19 cellular contexts compared by ENCODE assay signal in genomic region chr15:60570936-60571530, GRCh38.
DNase-seq lines count a peak whose midpoint lies in the region; ATAC-seq, FAIRE-seq and TF ChIP-seq lines count a peak whose summit lies in the region.
"Had no signal": no experiment of that assay in that cellular context is flagged by ENCODE, and none has a peak within 500 bp of the region (broad histone marks: within the 10 kb centered on the region; RNA-seq: fewer than 3 reads in every experiment).

No MANE protein-coding gene starts in this region.

- peaks cover 86% of the 10 kb centered on the region for H3K4me1 Mint-ChIP-seq in activated naive CD4-positive, alpha-beta T cell treated with anti-CD3 and anti-CD28 coated beads, Interleukin-2, amount 10 ng/mL, durations not matched to agents 7 days and 5 days
- H3K4me1 Mint-ChIP-seq in activated CD8-positive, alpha-beta T cell treated with anti-CD3 and anti-CD28 coated beads for 36 hours (ENCODE audit: low read depth), result peaks cover 89% of the 10 kb centered on the region

- H3K27me3 Mint-ChIP-seq in activated naive CD4-positive, alpha-beta T cell treated with anti-CD3 and anti-CD28 coated beads, Interleukin-2, amount 10 ng/mL, durations not matched to agents 7 days and 5 days, result no peaks in the 10 kb centered on the region
- no peaks in the 10 kb centered on the region for H3K27me3 Mint-ChIP-seq in activated CD8-positive, alpha-beta T cell treated with anti-CD3 and anti-CD28 coated beads for 36 hours

- no peak for DNase-seq in activated naive CD4-positive, alpha-beta T cell treated with anti-CD3 and anti-CD28 coated beads, Interleukin-2, amount 10 ng/mL, durations not matched to agents 7 days and 5 days
- DNase-seq in activated naive CD4-positive, alpha-beta T cell treated with anti-CD3 and anti-CD28 coated beads, Interleukin-2, amount 50 U/mL, for 16 hours, result no peak
- no peak for DNase-seq in activated CD8-positive, alpha-beta T cell treated with anti-CD3 and anti-CD28 coated beads for 36 hours
- no peak for DNase-seq in AG20443 (ENCODE audit: low spot score)
- no peak for DNase-seq in MV-4-11 (lab: John Stamatoyannopoulos, UW)
- DNase-seq: activated CD4-positive, alpha-beta T cell treated with anti-CD3 and anti-CD28 coated beads for 1 hour; caudate nucleus; dorsolateral prefrontal cortex; left lung; NCI-H1092 treated with DMSO at 0.1 percent for 48 hours; NCI-H2081 treated with DMSO at 0.1 percent for 48 hours; NCI-H510A; RPMI8226 had no signal

- H3K9me3 Mint-ChIP-seq in activated naive CD4-positive, alpha-beta T cell treated with anti-CD3 and anti-CD28 coated beads, Interleukin-2, amount 10 ng/mL, durations not matched to agents 7 days and 5 days, result no peaks in the 10 kb centered on the region
- H3K9me3 Mint-ChIP-seq in activated CD8-positive, alpha-beta T cell treated with anti-CD3 and anti-CD28 coated beads for 36 hours, result no peaks in the 10 kb centered on the region

- H3K27ac Mint-ChIP-seq in activated naive CD4-positive, alpha-beta T cell treated with anti-CD3 and anti-CD28 coated beads, Interleukin-2, amount 10 ng/mL, durations not matched to agents 7 days and 5 days, result peak overlapping the region; percentile 69
- H3K27ac Mint-ChIP-seq in activated CD8-positive, alpha-beta T cell treated with anti-CD3 and anti-CD28 coated beads for 36 hours, result peak overlapping the region; percentile 86

- no peak for TF ChIP-seq CTCF in activated CD8-positive, alpha-beta T cell treated with anti-CD3 and anti-CD28 coated beads for 36 hours (IDR thresholded peaks at IDR 0.05)

- no peak overlapping the region for H3K4me3 Mint-ChIP-seq in activated naive CD4-positive, alpha-beta T cell treated with anti-CD3 and anti-CD28 coated beads, Interleukin-2, amount 10 ng/mL, durations not matched to agents 7 days and 5 days
- peak overlapping the region; percentile 29 for H3K4me3 Mint-ChIP-seq in activated CD8-positive, alpha-beta T cell treated with anti-CD3 and anti-CD28 coated beads for 36 hours

- POLR2A ChIA-PET in activated CD8-positive, alpha-beta T cell treated with anti-CD3 and anti-CD28 coated beads for 36 hours (lab: Charles Lee), result interaction anchor here (0.7 to 3.2 kb wide), 5 partner anchors 11 to 31 kb away, joined by 3 to 19 read pairs (median 5); no protein-coding TSS in a partner anchor

- peak; percentile 30 for FAIRE-seq in islet of Langerhans (lab: Jason Lieb, UNC)
- FAIRE-seq: GM12892 had no signal

- intact Hi-C loops in activated CD8-positive, alpha-beta T cell treated with anti-CD3 and anti-CD28 coated beads for 36 hours (cut with micrococcal nuclease), result no loop called here

- no peak for ATAC-seq in activated CD8-positive, alpha-beta T cell treated with anti-CD3 and anti-CD28 coated beads for 36 hours
- ATAC-seq in HG02852 (IDR thresholded peaks at IDR 0.05; ENCODE audit: unreplicated experiment) (no peak), GM18868 (IDR thresholded peaks at IDR 0.05; ENCODE audit: unreplicated experiment) (no peak)
- ATAC-seq: HCT116, left lung, SK-N-SH treated with all-trans-retinoic acid at 6 μM for 48 hours had no signal

- H3K36me3 Mint-ChIP-seq in activated naive CD4-positive, alpha-beta T cell treated with anti-CD3 and anti-CD28 coated beads, Interleukin-2, amount 10 ng/mL, durations not matched to agents 7 days and 5 days, result peaks cover 48% of the 10 kb centered on the region
- peaks cover 8% of the 10 kb centered on the region for H3K36me3 Mint-ChIP-seq in activated CD8-positive, alpha-beta T cell treated with anti-CD3 and anti-CD28 coated beads for 36 hours (ENCODE audit: low read depth)

- CTCF ChIA-PET in activated naive CD4-positive, alpha-beta T cell treated with anti-CD3 and anti-CD28 coated beads, Interleukin-2, amount 10 ng/mL, durations not matched to agents 7 days and 5 days (lab: Charles Lee), result interaction anchor here (0.7 to 4.0 kb wide), 4 partner anchors 12 to 1267 kb away, joined by 3 to 28 read pairs (median 6); no protein-coding TSS in a partner anchor
- CTCF ChIA-PET in activated CD8-positive, alpha-beta T cell treated with anti-CD3 and anti-CD28 coated beads for 36 hours (lab: Charles Lee), result interaction anchor here (0.9 to 6.6 kb wide), 5 partner anchors 10 to 63 kb away, joined by 4 to 52 read pairs (median 12); no protein-coding TSS in a partner anchor
